18 cellular contexts compared by ENCODE assay signal in genomic region chr11:1997755-1998154, GRCh38. TPM values are rescaled to one million over a fixed set of nuclear protein-coding genes. Genes with fewer than 3 reads are reported as not detected.
DNase-seq lines count a peak whose midpoint lies in the region; ATAC-seq, FAIRE-seq and TF ChIP-seq lines count a peak whose summit lies in the region.
"Had no signal": no experiment of that assay in that cellular context is flagged by ENCODE, and none has a peak within 500 bp of the region (broad histone marks: within the 10 kb centered on the region; RNA-seq: fewer than 3 reads in every experiment).

H19 (minus strand) TSS chr11:1997842.

- no peaks in the 10 kb centered on the region for H3K27me3 ChIP-seq in RWPE2 (ENCODE audit: insufficient read depth, poor library complexity, severe bottlenecking)
- H3K27me3 ChIP-seq in testis = no peaks in the 10 kb centered on the region
- H3K27me3 ChIP-seq in smooth muscle cell (ENCODE audit: low read depth) = no peaks in the 10 kb centered on the region
- H3K27me3 ChIP-seq: BE2C had no signal

- no CpG with 5 or more reads among the region's 14 CpGs for WGBS in testis, 2 donors
- no CpG with 5 or more reads among the region's 14 CpGs for WGBS in smooth muscle cell (ENCODE audit: low lambda C conversion rate)

- FAIRE-seq in D721Med (lab: Jason Lieb, UNC) = no peak

- H3K27ac ChIP-seq in RWPE2 (ENCODE audit: poor library complexity, severe bottlenecking) (no peak within 1 kb of the TSS), testis (no peak within 1 kb of the TSS), smooth muscle cell (ENCODE audit: low read depth) (no peak within 1 kb of the TSS)

- H3K79me2 ChIP-seq in smooth muscle cell (ENCODE audit: low read depth) = no peaks in the 10 kb centered on the region

- no peaks in the 10 kb centered on the region for H3K9me3 ChIP-seq in RWPE2 (ENCODE audit: severe bottlenecking)
- H3K9me3 ChIP-seq in testis = no peaks in the 10 kb centered on the region
- no peaks in the 10 kb centered on the region for H3K9me3 ChIP-seq in smooth muscle cell (replicated peaks; ENCODE audit: low read depth)
- H3K9me3 ChIP-seq: BE2C had no signal

- H3K36me3 Mint-ChIP-seq in glutamatergic neuron (ENCODE audit: unreplicated experiment) (no peaks in the 10 kb centered on the region), mesothelial cell of epicardium (no peaks in the 10 kb centered on the region)
- H3K36me3 Mint-ChIP-seq: activated naive CD8-positive, alpha-beta T cell; immature natural killer cell; natural killer cell treated with Interleukin-12 subunit alpha and Interleukin-12 subunit beta and Interleukin-15 and Interleukin-18, amount 100 ng/mL, for 72 hours had no signal

- TF ChIP-seq CTCF in RWPE2 (IDR thresholded peaks at IDR 0.05; ENCODE audit: poor library complexity, severe bottlenecking) = no peak
- TF ChIP-seq CTCF in glutamatergic neuron (IDR thresholded peaks at IDR 0.05; ENCODE audit: partially characterized antibody, unreplicated experiment) = no peak
- no peak for TF ChIP-seq CTCF in mesothelial cell of epicardium (IDR thresholded peaks at IDR 0.05; ENCODE audit: unreplicated experiment)
- TF ChIP-seq CTCF in testis (IDR thresholded peaks at IDR 0.05) = no peak
- TF ChIP-seq CTCF in D721Med (IDR thresholded peaks at IDR 0.05; ENCODE audit: insufficient read depth, missing control alignments) = no peak
- TF ChIP-seq CTCF in smooth muscle cell (IDR thresholded peaks at IDR 0.05; ENCODE audit: borderline replicate concordance, insufficient read depth, poor library complexity, severe bottlenecking) = no peak

- H3K4me1 ChIP-seq in RWPE2 (ENCODE audit: insufficient read depth, poor library complexity, severe bottlenecking) (no peaks in the 10 kb centered on the region), testis (no peaks in the 10 kb centered on the region), smooth muscle cell (ENCODE audit: low read depth) (no peaks in the 10 kb centered on the region)
- H3K4me1 ChIP-seq: BE2C had no signal

- H3K4me3 Mint-ChIP-seq in glutamatergic neuron (ENCODE audit: unreplicated experiment) = no peak within 1 kb of the TSS
- H3K4me3 Mint-ChIP-seq in mesothelial cell of epicardium = no peak within 1 kb of the TSS
- H3K4me3 Mint-ChIP-seq: activated naive CD8-positive, alpha-beta T cell; immature natural killer cell; natural killer cell treated with Interleukin-12 subunit alpha and Interleukin-12 subunit beta and Interleukin-15 and Interleukin-18, amount 100 ng/mL, for 72 hours had no signal

- H3K27me3 Mint-ChIP-seq in glutamatergic neuron (ENCODE audit: unreplicated experiment) = no peaks in the 10 kb centered on the region
- H3K27me3 Mint-ChIP-seq in mesothelial cell of epicardium (ENCODE audit: low read depth) = no peaks in the 10 kb centered on the region
- H3K27me3 Mint-ChIP-seq: activated naive CD8-positive, alpha-beta T cell; natural killer cell treated with Interleukin-12 subunit alpha and Interleukin-12 subunit beta and Interleukin-15 and Interleukin-18, amount 100 ng/mL, for 72 hours had no signal

- H3K9ac ChIP-seq in smooth muscle cell (ENCODE audit: low read depth) = no peak within 1 kb of the TSS

- H3K4me3 ChIP-seq in RWPE2 (ENCODE audit: severe bottlenecking) = no peak within 1 kb of the TSS
- H3K4me3 ChIP-seq in testis = no peak within 1 kb of the TSS
- H3K4me3 ChIP-seq in smooth muscle cell = no peak within 1 kb of the TSS

- ATAC-seq in RWPE2 (ENCODE audit: low read depth) (peak; percentile 68), GM21619 (IDR thresholded peaks at IDR 0.05; ENCODE audit: unreplicated experiment) (no peak)

- H3K4me1 Mint-ChIP-seq in glutamatergic neuron (ENCODE audit: low read depth, unreplicated experiment) (no peaks in the 10 kb centered on the region), mesothelial cell of epicardium (no peaks in the 10 kb centered on the region)
- H3K4me1 Mint-ChIP-seq: immature natural killer cell had no signal

- H3K9me3 Mint-ChIP-seq in glutamatergic neuron (ENCODE audit: unreplicated experiment) = no peaks in the 10 kb centered on the region
- no peaks in the 10 kb centered on the region for H3K9me3 Mint-ChIP-seq in mesothelial cell of epicardium
- H3K9me3 Mint-ChIP-seq: immature natural killer cell; natural killer cell treated with Interleukin-12 subunit alpha and Interleukin-12 subunit beta and Interleukin-15 and Interleukin-18, amount 100 ng/mL, for 72 hours had no signal

- H3K27ac Mint-ChIP-seq in glutamatergic neuron (ENCODE audit: unreplicated experiment) (no peak within 1 kb of the TSS), mesothelial cell of epicardium (no peak within 1 kb of the TSS)
- H3K27ac Mint-ChIP-seq: activated naive CD8-positive, alpha-beta T cell; immature natural killer cell; natural killer cell treated with Interleukin-12 subunit alpha and Interleukin-12 subunit beta and Interleukin-15 and Interleukin-18, amount 100 ng/mL, for 72 hours had no signal

- TF ChIP-seq POLR2A in testis (IDR thresholded peaks at IDR 0.05) = no peak

- no peaks in the 10 kb centered on the region for H3F3A ChIP-seq in smooth muscle cell (ENCODE audit: low read depth)

- intact Hi-C loops in testis (cut with DNase I; ENCODE audit: low total_unique reads) = no loop called here

- H3K36me3 ChIP-seq in RWPE2 (ENCODE audit: low read depth) = no peaks in the 10 kb centered on the region
- no peaks in the 10 kb centered on the region for H3K36me3 ChIP-seq in testis (ENCODE audit: low read depth, missing control alignments)
- H3K36me3 ChIP-seq in smooth muscle cell (ENCODE audit: low read depth) = no peaks in the 10 kb centered on the region
- H3K36me3 ChIP-seq: BE2C had no signal

- H3K4me2 ChIP-seq in smooth muscle cell = no peak within 1 kb of the TSS

- DNase-seq in RWPE2 (ENCODE audit: low spot score) (no peak), glutamatergic neuron (no peak), mesothelial cell of epicardium (ENCODE audit: low spot score in 2 of 2, unreplicated experiment in 2 of 2) (no peak), testis (no peak), NCI-H2171 treated with DMSO at 0.1 percent for 48 hours (lab: John Stamatoyannopoulos, UW) (no peak), D721Med (ENCODE audit: insufficient read length, low spot score) (no peak), smooth muscle cell (lab: John Stamatoyannopoulos, UW; ENCODE audit: unreplicated experiment) (no peak)
- DNase-seq: activated CD4-positive, CD25-positive, alpha-beta regulatory T cell; activated CD8-positive, alpha-beta memory T cell treated with anti-CD3 and anti-CD28 coated beads, Interleukin-2, amount 50 U/mL, for 48 hours; BE2C; cortex of kidney; DMS79; immature natural killer cell; NCI-H2029 treated with DMSO at 0.1 percent for 48 hours; stimulated activated CD4-positive, alpha-beta T cell treated with anti-CD3 and anti-CD28 coated beads, Interleukin-15, amount 100 ng/mL, for 24 hours had no signal

- no peak within 1 kb of the TSS for H2AFZ ChIP-seq in smooth muscle cell (ENCODE audit: low read depth)

- H4K20me1 ChIP-seq in smooth muscle cell (ENCODE audit: low read depth) = no peaks in the 10 kb centered on the region

RNA-seq across cellular contexts. Expression of gene H19, which starts in this region (rescaled TPM):
- 46.9 TPM for total RNA-seq in glutamatergic neuron (ENCODE audit: unreplicated experiment)
- total RNA-seq in mesothelial cell of epicardium = 13,899 to 14,658 TPM (median 14,601 TPM) in 3 replicates
- 100 to 1,000 TPM; 158 to 224 TPM for total RNA-seq in testis
- polyA plus RNA-seq in testis (ENCODE audit: insufficient read depth, low read depth, low replicate concordance) = 328 TPM
- 3.3 and 6.5 TPM in 2 replicates for total RNA-seq in smooth muscle cell
- polyA plus RNA-seq in smooth muscle cell = 2.5 and 2.6 TPM in 2 replicates
- total RNA-seq: natural killer cell treated with Interleukin-12 subunit alpha and Interleukin-12 subunit beta and Interleukin-15 and Interleukin-18, amount 100 ng/mL, for 72 hours had no signal
- polyA plus RNA-seq: immature natural killer cell had no signal

Comparison
In these comparisons a context has a peak if more than half of its experiments do, and no peak if none do; other contexts are left out.
1. RNA of gene H19 (total RNA-seq): 13,899 to 14,658 TPM in mesothelial cell of epicardium; 158 to 224 TPM in testis, 46.9 TPM in glutamatergic neuron (single experiment) and 3.3 to 6.5 TPM in smooth muscle cell; every median in the first group is over 10 times any median in the second.
2. RNA of gene H19 (polyA plus RNA-seq): 328 TPM in testis (single experiment); 2.5 to 2.6 TPM in smooth muscle cell; every median in the first group is over 10 times any median in the second.